19 cellular contexts compared by ENCODE assay signal in genomic region chr9:962023-962422, GRCh38. TPM values are rescaled to one million over a fixed set of nuclear protein-coding genes. Genes with fewer than 3 reads are reported as not detected.
"Had no signal": no experiment of that assay in that cellular context is flagged by ENCODE, and none has a peak within 500 bp of the region (broad histone marks: within the 10 kb centered on the region; RNA-seq: fewer than 3 reads in every experiment).

No MANE protein-coding gene starts in this region.

- FAIRE-seq: colon, small intestine had no signal

- H3K36me3 Mint-ChIP-seq: activated CD8-positive, alpha-beta memory T cell treated with anti-CD3 and anti-CD28 coated beads, Interleukin-2, amount 10 ng/mL, durations not matched to agents 7 days and 5 days; activated naive CD8-positive, alpha-beta T cell treated with anti-CD3 and anti-CD28 coated beads for 36 hours; naive thymus-derived CD8-positive, alpha-beta T cell; stimulated activated memory B cell treated with anti-CD40 and anti-IgM and Interleukin-4, amounts not matched to agents 10 μg/mL and 1 μg/mL and 100 μg/mL, for 72 hours had no signal

- H3K4me3 ChIP-seq: cardiac muscle cell, lung, mucosa of descending colon, right atrium auricular region had no signal

- H3K9me3 Mint-ChIP-seq: activated naive CD8-positive, alpha-beta T cell treated with anti-CD3 and anti-CD28 coated beads for 36 hours; activated T-cell treated with anti-CD3 and anti-CD28 coated beads, Interleukin-2, amount 50 U/mL, for 24 hours; naive thymus-derived CD8-positive, alpha-beta T cell; stimulated activated memory B cell treated with anti-CD40 and anti-IgM and Interleukin-4, amounts not matched to agents 10 μg/mL and 1 μg/mL and 100 μg/mL, for 72 hours had no signal

- H3K27ac ChIP-seq: cardiac muscle cell, right atrium auricular region had no signal

- H3K9me3 ChIP-seq: mucosa of descending colon, right atrium auricular region had no signal

- H3K36me3 ChIP-seq: cardiac muscle cell, right atrium auricular region had no signal

- H3K4me1 ChIP-seq: right atrium auricular region had no signal

- DNase-seq: activated CD8-positive, alpha-beta memory T cell treated with anti-CD3 and anti-CD28 coated beads, Interleukin-2, amount 10 ng/mL, durations not matched to agents 7 days and 5 days; activated effector memory CD4-positive, alpha-beta T cell treated with Interleukin-2 at 50 U/mL for 16 hours; activated naive CD8-positive, alpha-beta T cell treated with anti-CD3 and anti-CD28 coated beads for 36 hours; activated T-cell treated with anti-CD3 and anti-CD28 coated beads, Interleukin-2, amount 50 U/mL, for 24 hours; anterior cingulate cortex; hypothalamus; left cardiac atrium; mucosa of descending colon; naive thymus-derived CD8-positive, alpha-beta T cell; posterior cingulate gyrus; small intestine; substantia nigra; trophoblast cell had no signal

- H3K4me1 Mint-ChIP-seq: activated CD8-positive, alpha-beta memory T cell treated with anti-CD3 and anti-CD28 coated beads, Interleukin-2, amount 10 ng/mL, durations not matched to agents 7 days and 5 days; activated naive CD8-positive, alpha-beta T cell treated with anti-CD3 and anti-CD28 coated beads for 36 hours; naive thymus-derived CD8-positive, alpha-beta T cell; stimulated activated memory B cell treated with anti-CD40 and anti-IgM and Interleukin-4, amounts not matched to agents 10 μg/mL and 1 μg/mL and 100 μg/mL, for 72 hours had no signal

- H3K27ac Mint-ChIP-seq: activated CD8-positive, alpha-beta memory T cell treated with anti-CD3 and anti-CD28 coated beads, Interleukin-2, amount 10 ng/mL, durations not matched to agents 7 days and 5 days; activated naive CD8-positive, alpha-beta T cell treated with anti-CD3 and anti-CD28 coated beads for 36 hours; activated T-cell treated with anti-CD3 and anti-CD28 coated beads, Interleukin-2, amount 50 U/mL, for 24 hours; naive thymus-derived CD8-positive, alpha-beta T cell; stimulated activated memory B cell treated with anti-CD40 and anti-IgM and Interleukin-4, amounts not matched to agents 10 μg/mL and 1 μg/mL and 100 μg/mL, for 72 hours had no signal

- H3K4me3 Mint-ChIP-seq: activated CD8-positive, alpha-beta memory T cell treated with anti-CD3 and anti-CD28 coated beads, Interleukin-2, amount 10 ng/mL, durations not matched to agents 7 days and 5 days; activated naive CD8-positive, alpha-beta T cell treated with anti-CD3 and anti-CD28 coated beads for 36 hours; activated T-cell treated with anti-CD3 and anti-CD28 coated beads, Interleukin-2, amount 50 U/mL, for 24 hours; naive thymus-derived CD8-positive, alpha-beta T cell; stimulated activated memory B cell treated with anti-CD40 and anti-IgM and Interleukin-4, amounts not matched to agents 10 μg/mL and 1 μg/mL and 100 μg/mL, for 72 hours had no signal

RNA-seq across cellular contexts. Expression of gene DMRT3, which starts 14.4 kb away (rescaled TPM):
- total RNA-seq: activated CD8-positive, alpha-beta memory T cell treated with anti-CD3 and anti-CD28 coated beads, Interleukin-2, amount 10 ng/mL, durations not matched to agents 7 days and 5 days; activated naive CD8-positive, alpha-beta T cell treated with anti-CD3 and anti-CD28 coated beads for 36 hours; cardiac muscle cell; left cardiac atrium; lung; mucosa of descending colon; naive thymus-derived CD8-positive, alpha-beta T cell; right atrium auricular region; T-helper 2 cell treated with Interferon-gamma antibody and Interleukin-4, amounts not matched to agents 100 ng/mL and 5 ng/mL, for 36 hours had no signal
- polyA plus RNA-seq: cardiac muscle cell; naive thymus-derived CD8-positive, alpha-beta T cell; small intestine had no signal
